9 cellular contexts compared by ENCODE assay signal in genomic region chr3:120198305-120198878, GRCh38.
DNase-seq lines count a peak whose midpoint lies in the region; ATAC-seq, FAIRE-seq and TF ChIP-seq lines count a peak whose summit lies in the region.
"Had no signal": no experiment of that assay in that cellular context is flagged by ENCODE, and none has a peak within 500 bp of the region (broad histone marks: within the 10 kb centered on the region; RNA-seq: fewer than 3 reads in every experiment).

No MANE protein-coding gene starts in this region.

- no peaks in the 10 kb centered on the region for H3K27me3 Mint-ChIP-seq in activated T-cell treated with anti-CD3 and anti-CD28 coated beads, Interleukin-2, amount 50 U/mL, for 4 hours (ENCODE audit: low read depth)
- H3K27me3 Mint-ChIP-seq: naive B cell had no signal

- H3F3A ChIP-seq in DOHH2 (ENCODE audit: control insufficient read depth, insufficient read depth) = no peaks in the 10 kb centered on the region

- 81% methylated on average over 2 of the region's 3 CpGs; no CpG with 5 or more reads in 1 of the 2 experiments for WGBS in IMR-90 (ENCODE audit: extremely low coverage in 2 of 2, insufficient read length in 1 of 2), 2 experiments

- H3K27me3 ChIP-seq in DOHH2 (ENCODE audit: control insufficient read depth, low read length) (0 out of 2 replicates have a peak, but pooled peaks cover 3% of the 10 kb centered on the region), IMR-90 (ENCODE audit: control insufficient read depth, insufficient read depth, low read length) (no peaks in the 10 kb centered on the region)

- H2AK5ac ChIP-seq in IMR-90 (ENCODE audit: low read depth, low read length) = no peak overlapping the region

- peak; percentile 60 for TF ChIP-seq RAD21 in IMR-90 (IDR thresholded peaks at IDR 0.05; ENCODE audit: low read length)

- peak; percentile 66 for ATAC-seq in IMR-90 (ENCODE audit: low read depth)
- no peak for ATAC-seq in omental fat pad (ENCODE audit: low FRiP score)
- ATAC-seq in activated T-cell treated with anti-CD3 and anti-CD28 coated beads, Interleukin-2, amount 50 U/mL, for 4 hours = no peak

- H3K4me3 ChIP-seq in DOHH2 (ENCODE audit: low read length) (no peak overlapping the region), IMR-90 (ENCODE audit: insufficient read depth, low read depth, low read length) (no peak overlapping the region)

- no peak overlapping the region for H3K9ac ChIP-seq in IMR-90 (ENCODE audit: low read depth, low read length)

- H4K20me1 ChIP-seq in DOHH2 (ENCODE audit: control insufficient read depth, insufficient read depth, low read depth, low read length) (no peaks in the 10 kb centered on the region; the same call in 1 of the 2 replicates), IMR-90 (ENCODE audit: insufficient read depth, low read length) (no peaks in the 10 kb centered on the region)

- intact Hi-C loops in IMR-90 (cut with micrococcal nuclease) = loop anchor here (5.0 kb wide), 1 partner anchor 106 kb away; the partner anchor contains the start of gene GSK3B

- CTCF ChIA-PET in IMR-90 (lab: Yijun Ruan, JAX) = no interaction called here

- H3K9me3 ChIP-seq in DOHH2 (ENCODE audit: control insufficient read depth, insufficient read depth, low read length) (no peaks in the 10 kb centered on the region), IMR-90 (ENCODE audit: control insufficient read depth, insufficient read depth, low read length) (no peaks in the 10 kb centered on the region)

- H3K79me2 ChIP-seq in DOHH2 (ENCODE audit: control insufficient read depth, low read length) = no peaks in the 10 kb centered on the region

- no peak overlapping the region for H4K5ac ChIP-seq in IMR-90 (ENCODE audit: low read depth, low read length)

- BruUV-seq in IMR-90 (replicated peaks; lab: Mats Ljungman, UMichigan) = no TSS peak

- H3K27ac ChIP-seq in DOHH2 (ENCODE audit: low read depth, low read length) (no peak overlapping the region), IMR-90 (ENCODE audit: insufficient read depth, low read length) (no peak overlapping the region)

- H3K18ac ChIP-seq in IMR-90 (ENCODE audit: low read depth, low read length) = no peak overlapping the region

- no peak for FAIRE-seq in D721Med (lab: Jason Lieb, UNC)

- no peak for TF ChIP-seq POLR2A in IMR-90 (IDR thresholded peaks at IDR 0.05; ENCODE audit: low read depth, low read length)

- H3K9me1 ChIP-seq in IMR-90 (ENCODE audit: insufficient read depth, low read length) = no peaks in the 10 kb centered on the region

- no peak overlapping the region; the same call in 2 of the 3 replicates for H2BK15ac ChIP-seq in IMR-90 (ENCODE audit: low read depth, low read length)

- H4K91ac ChIP-seq in IMR-90 (ENCODE audit: insufficient read depth, low read depth, low read length) = no peak overlapping the region

- no peak overlapping the region for H2AFZ ChIP-seq in IMR-90 (replicated peaks; ENCODE audit: low read length, poor library complexity)

- H3K79me1 ChIP-seq in IMR-90 (ENCODE audit: low read depth in 1 of 2, low read length in 2 of 2) = no peaks in the 10 kb centered on the region

- no peak overlapping the region for H3K4me3 Mint-ChIP-seq in activated T-cell treated with anti-CD3 and anti-CD28 coated beads, Interleukin-2, amount 50 U/mL, for 4 hours
- H3K4me3 Mint-ChIP-seq: naive B cell had no signal

- H3K4me2 ChIP-seq in DOHH2 (ENCODE audit: low read length) (no peak overlapping the region), IMR-90 (ENCODE audit: low read depth, low read length) (no peak overlapping the region)

- POLR2A ChIA-PET in IMR-90 (lab: Charles Lee; ENCODE audit: unreplicated experiment) = no interaction called here

- no peaks in the 10 kb centered on the region for H3K36me3 ChIP-seq in DOHH2 (ENCODE audit: control insufficient read depth, low read length)
- H3K36me3 ChIP-seq in IMR-90 (ENCODE audit: control insufficient read depth, insufficient read depth, low read length) = no peaks in the 10 kb centered on the region

- H3K4me1 ChIP-seq in DOHH2 (ENCODE audit: control insufficient read depth, low read length) = no peaks in the 10 kb centered on the region
- H3K4me1 ChIP-seq in IMR-90 (ENCODE audit: control insufficient read depth, insufficient read depth, low read length) = peaks cover 2% of the 10 kb centered on the region; the same call in 1 of the 2 replicates

- no peak overlapping the region for H3K56ac ChIP-seq in IMR-90 (ENCODE audit: extremely low read depth, insufficient read depth, low read length)

- in situ Hi-C loops in IMR-90 (cut with MboI; ENCODE audit: low sequenced_read_pairs) = no loop called here

- no peak overlapping the region for H4K8ac ChIP-seq in IMR-90 (ENCODE audit: low read depth in 2 of 2, low read length in 2 of 2)

- no peaks in the 10 kb centered on the region for H3K4me1 Mint-ChIP-seq in activated T-cell treated with anti-CD3 and anti-CD28 coated beads, Interleukin-2, amount 50 U/mL, for 4 hours (ENCODE audit: low read depth)
- H3K4me1 Mint-ChIP-seq: naive B cell had no signal

- H3K9me2 ChIP-seq in DOHH2 (replicated peaks; ENCODE audit: control insufficient read depth, low read length) = no peaks in the 10 kb centered on the region

- H3K14ac ChIP-seq in IMR-90 (replicated peaks; ENCODE audit: low read depth, low read length) = no peak overlapping the region

- no peak overlapping the region for H3K4ac ChIP-seq in IMR-90 (ENCODE audit: low read depth, low read length)

- no peaks in the 10 kb centered on the region for H3K36me3 Mint-ChIP-seq in activated T-cell treated with anti-CD3 and anti-CD28 coated beads, Interleukin-2, amount 50 U/mL, for 4 hours (ENCODE audit: insufficient read depth)
- H3K36me3 Mint-ChIP-seq: naive B cell had no signal

- DNase-seq in IMR-90 (peak; percentile 41), SW480 (ENCODE audit: low spot score) (peak; percentile 46), left kidney (ENCODE audit: low read depth, low spot score) (peak; percentile 41), omental fat pad (ENCODE audit: low spot score) (no peak), HuH-7.5 (ENCODE audit: low spot score) (no peak), D721Med (ENCODE audit: insufficient read length, low spot score) (no peak)
- DNase-seq in activated T-cell treated with anti-CD3 and anti-CD28 coated beads, Interleukin-2, amount 50 U/mL, for 4 hours = no peak
- DNase-seq: naive B cell had no signal

- H2BK120ac ChIP-seq in IMR-90 (ENCODE audit: low read depth, low read length) = no peak overlapping the region

- no peak overlapping the region for H3K23ac ChIP-seq in IMR-90 (ENCODE audit: low read depth, low read length)

- no peak overlapping the region for H2BK5ac ChIP-seq in IMR-90 (ENCODE audit: low read depth, low read length, poor library complexity, severe bottlenecking)

- dilution Hi-C loops in IMR-90 (cut with HindIII; ENCODE audit: low sequenced_read_pairs, unreplicated experiment) = no loop called here

- no peak overlapping the region for H2AK9ac ChIP-seq in IMR-90 (replicated peaks; ENCODE audit: low read depth, low read length, poor library complexity)

- peak; percentile 38 for TF ChIP-seq CTCF in DOHH2 (IDR thresholded peaks at IDR 0.05; ENCODE audit: low read depth, low read length, poor library complexity, severe bottlenecking)
- peak; percentile 45 for TF ChIP-seq CTCF in IMR-90 (conservative IDR thresholded peaks at IDR 0.05; ENCODE audit: low read depth, low read length)
- no peak for TF ChIP-seq CTCF in omental fat pad (IDR thresholded peaks at IDR 0.05)
- no peak for TF ChIP-seq CTCF in D721Med (IDR thresholded peaks at IDR 0.05; ENCODE audit: insufficient read depth, missing control alignments)

- no peak overlapping the region for H2BK20ac ChIP-seq in IMR-90 (ENCODE audit: low read depth, low read length)

- no peaks in the 10 kb centered on the region for H3K9me3 Mint-ChIP-seq in activated T-cell treated with anti-CD3 and anti-CD28 coated beads, Interleukin-2, amount 50 U/mL, for 4 hours
- H3K9me3 Mint-ChIP-seq: naive B cell had no signal

TF ChIP-seq in IMR-90, 13 proteins besides CTCF, POLR2A, EP300 and RAD21:
- peak; percentile 49 for TF ChIP-seq SMC3 (IDR thresholded peaks at IDR 0.05; ENCODE audit: low read depth, low read length)
- no peak for TF ChIP-seq MXI1 (IDR thresholded peaks at IDR 0.05; ENCODE audit: borderline replicate concordance, low read depth, low read length)

Comparison
In these comparisons a context has a peak if more than half of its experiments do, and no peak if none do; other contexts are left out.
1. CTCF ChIP-seq: peak in DOHH2 (single experiment) and IMR-90 (single experiment); none in omental fat pad (0 of 3) and D721Med (single experiment).
2. DNase-seq: peak in IMR-90 (single experiment), SW480 (single experiment) and left kidney (single experiment); none in omental fat pad (single experiment), HuH-7.5 (single experiment), activated T-cell treated with anti-CD3 and anti-CD28 coated beads, Interleukin-2, amount 50 U/mL, for 4 hours (single experiment) and D721Med (single experiment).